1 cellular context compared by ENCODE assay signal in the genomic region with DNA sequence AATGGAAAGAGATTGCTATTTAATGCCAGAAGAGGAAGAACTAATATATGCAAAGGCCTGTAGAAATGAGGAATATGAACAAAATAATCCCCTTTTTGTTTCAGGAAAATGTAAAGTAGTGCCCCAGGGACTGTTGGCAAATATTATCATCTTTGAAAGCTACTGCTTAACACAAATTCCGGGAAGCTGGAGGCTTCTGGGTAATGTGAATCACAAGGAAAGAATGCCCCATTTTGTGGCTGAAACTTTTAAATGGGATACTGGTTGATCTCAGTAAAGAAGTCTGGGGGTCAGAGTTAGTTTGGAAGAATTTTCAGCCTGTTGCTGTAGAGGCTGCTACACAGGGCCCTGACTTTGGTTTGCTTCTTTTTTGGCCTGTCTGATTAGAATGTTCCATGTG.
TF ChIP-seq lines count a peak whose summit lies in the region.

No MANE protein-coding gene starts in this region.

TF ChIP-seq in SK-N-SH treated with all-trans-retinoic acid at 6 μM for 48 hours, 23 proteins besides CTCF, POLR2A, EP300 and RAD21 (continued from another document):
- TF ChIP-seq, protein P1, sequence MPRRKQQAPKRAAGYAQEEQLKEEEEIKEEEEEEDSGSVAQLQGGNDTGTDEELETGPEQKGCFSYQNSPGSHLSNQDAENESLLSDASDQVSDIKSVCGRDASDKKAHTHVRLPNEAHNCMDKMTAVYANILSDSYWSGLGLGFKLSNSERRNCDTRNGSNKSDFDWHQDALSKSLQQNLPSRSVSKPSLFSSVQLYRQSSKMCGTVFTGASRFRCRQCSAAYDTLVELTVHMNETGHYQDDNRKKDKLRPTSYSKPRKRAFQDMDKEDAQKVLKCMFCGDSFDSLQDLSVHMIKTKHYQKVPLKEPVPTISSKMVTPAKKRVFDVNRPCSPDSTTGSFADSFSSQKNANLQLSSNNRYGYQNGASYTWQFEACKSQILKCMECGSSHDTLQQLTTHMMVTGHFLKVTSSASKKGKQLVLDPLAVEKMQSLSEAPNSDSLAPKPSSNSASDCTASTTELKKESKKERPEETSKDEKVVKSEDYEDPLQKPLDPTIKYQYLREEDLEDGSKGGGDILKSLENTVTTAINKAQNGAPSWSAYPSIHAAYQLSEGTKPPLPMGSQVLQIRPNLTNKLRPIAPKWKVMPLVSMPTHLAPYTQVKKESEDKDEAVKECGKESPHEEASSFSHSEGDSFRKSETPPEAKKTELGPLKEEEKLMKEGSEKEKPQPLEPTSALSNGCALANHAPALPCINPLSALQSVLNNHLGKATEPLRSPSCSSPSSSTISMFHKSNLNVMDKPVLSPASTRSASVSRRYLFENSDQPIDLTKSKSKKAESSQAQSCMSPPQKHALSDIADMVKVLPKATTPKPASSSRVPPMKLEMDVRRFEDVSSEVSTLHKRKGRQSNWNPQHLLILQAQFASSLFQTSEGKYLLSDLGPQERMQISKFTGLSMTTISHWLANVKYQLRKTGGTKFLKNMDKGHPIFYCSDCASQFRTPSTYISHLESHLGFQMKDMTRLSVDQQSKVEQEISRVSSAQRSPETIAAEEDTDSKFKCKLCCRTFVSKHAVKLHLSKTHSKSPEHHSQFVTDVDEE (CRISPR knock-in tag; IDR thresholded peaks at IDR 0.05) = no peak
- TF ChIP-seq, protein P2, sequence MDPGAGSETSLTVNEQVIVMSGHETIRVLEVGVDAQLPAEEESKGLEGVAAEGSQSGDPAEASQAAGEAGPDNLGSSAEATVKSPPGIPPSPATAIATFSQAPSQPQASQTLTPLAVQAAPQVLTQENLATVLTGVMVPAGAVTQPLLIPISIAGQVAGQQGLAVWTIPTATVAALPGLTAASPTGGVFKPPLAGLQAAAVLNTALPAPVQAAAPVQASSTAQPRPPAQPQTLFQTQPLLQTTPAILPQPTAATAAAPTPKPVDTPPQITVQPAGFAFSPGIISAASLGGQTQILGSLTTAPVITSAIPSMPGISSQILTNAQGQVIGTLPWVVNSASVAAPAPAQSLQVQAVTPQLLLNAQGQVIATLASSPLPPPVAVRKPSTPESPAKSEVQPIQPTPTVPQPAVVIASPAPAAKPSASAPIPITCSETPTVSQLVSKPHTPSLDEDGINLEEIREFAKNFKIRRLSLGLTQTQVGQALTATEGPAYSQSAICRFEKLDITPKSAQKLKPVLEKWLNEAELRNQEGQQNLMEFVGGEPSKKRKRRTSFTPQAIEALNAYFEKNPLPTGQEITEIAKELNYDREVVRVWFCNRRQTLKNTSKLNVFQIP (CRISPR knock-in tag; IDR thresholded peaks at IDR 0.05; ENCODE audit: borderline replicate concordance, low read depth) = no peak
- TF ChIP-seq ARNTL (CRISPR knock-in tag; IDR thresholded peaks at IDR 0.05; ENCODE audit: borderline replicate concordance, low read depth) = no peak
